Comparison of ENCODE assay signal across 8 cellular contexts in genomic region chr2:230416061-230416721, GRCh38. TPM values are rescaled to one million over a fixed set of nuclear protein-coding genes. Genes with fewer than 3 reads are reported as not detected.
DNase-seq lines count a peak whose midpoint lies in the region; TF ChIP-seq lines count a peak whose summit lies in the region.

Gene SP100, plus strand, starts transcription at chr2:230416201. Its CDS starts 96 bp downstream, at chr2:230416297.

- H3K9me3 ChIP-seq in muscle layer of duodenum (ENCODE audit: control insufficient read depth in 1 of 2, low read length in 2 of 2) (no peaks in the 10 kb centered on the region), endodermal cell (ENCODE audit: control insufficient read depth, low read length) (no peaks in the 10 kb centered on the region)

- no peaks in the 10 kb centered on the region for H3K9me3 Mint-ChIP-seq in endodermal cell

- no peak for TF ChIP-seq CTCF in endodermal cell (conservative IDR thresholded peaks at IDR 0.05)

- H3K27me3 Mint-ChIP-seq in endodermal cell (ENCODE audit: insufficient read depth), result peaks cover 39% of the 10 kb centered on the region

- H3K4me1 ChIP-seq in muscle layer of duodenum (ENCODE audit: control insufficient read depth in 1 of 2, insufficient read depth in 2 of 2, low read length in 2 of 2) (peaks cover 8 to 14% of the 10 kb centered on the region in 2 donors), endodermal cell (ENCODE audit: control insufficient read depth, insufficient read depth, low read length) (no peaks in the 10 kb centered on the region)

- no peaks in the 10 kb centered on the region for H3K27me3 ChIP-seq in muscle layer of duodenum (ENCODE audit: low read depth, low read length)
- peaks cover 25% of the 10 kb centered on the region for H3K27me3 ChIP-seq in endodermal cell (ENCODE audit: control insufficient read depth, insufficient read depth, low read length, poor library complexity, severe bottlenecking)

- H3K36me3 ChIP-seq in muscle layer of duodenum (ENCODE audit: control insufficient read depth in 1 of 2, insufficient read depth in 2 of 2, low read length in 2 of 2) (peaks cover 0 to 6% of the 10 kb centered on the region in 2 donors), endodermal cell (ENCODE audit: control insufficient read depth, insufficient read depth, low read length) (no peaks in the 10 kb centered on the region)

- H3K4me3 Mint-ChIP-seq in endodermal cell, result no peak within 1 kb of the TSS

- H3K4me1 Mint-ChIP-seq in endodermal cell, result peaks cover 5% of the 10 kb centered on the region

- H3K36me3 Mint-ChIP-seq in endodermal cell (ENCODE audit: low read depth), result no peaks in the 10 kb centered on the region

- H3K27ac ChIP-seq in muscle layer of duodenum (ENCODE audit: low read length), result peak within 1 kb of the TSS; percentile 94
- no peak within 1 kb of the TSS for H3K27ac ChIP-seq in endodermal cell (ENCODE audit: low read depth, low read length)

- H3K4me3 ChIP-seq in muscle layer of duodenum (ENCODE audit: low read depth in 1 of 2, low read length in 2 of 2), result peak within 1 kb of the TSS; percentile 78 to 96
- no peak within 1 kb of the TSS for H3K4me3 ChIP-seq in endodermal cell (ENCODE audit: low read length)

- 77 to 89% methylated on average over 4 to 12 of the region's 12 CpGs for WGBS in endodermal cell (ENCODE audit: insufficient coverage in 1 of 2, insufficient read length in 1 of 2), 2 experiments

- H3K27ac Mint-ChIP-seq in endodermal cell, result no peak within 1 kb of the TSS

- peak; percentile 73 for DNase-seq in GM04504 (ENCODE audit: low read depth)
- peak; percentile 82 for DNase-seq in HCEC 1CT
- peak; percentile 94 for DNase-seq in NAMALWA (ENCODE audit: low spot score)
- DNase-seq in activated CD4-positive, alpha-beta T cell treated with anti-CD3 and anti-CD28 coated beads, Interleukin-2, amount 50 U/mL, for 48 hours, result peak; percentile 68 to 78
- DNase-seq in effector CD8-positive, alpha-beta T cell (lab: John Stamatoyannopoulos, UW), result peak; percentile 62
- DNase-seq in stimulated activated naive CD4-positive, alpha-beta T cell treated with Interleukin-2 at 50 U/mL for 16 hours (lab: John Stamatoyannopoulos, UW), result peak; percentile 65
- DNase-seq in endodermal cell, result no peak

- no peak within 1 kb of the TSS for H3K9ac ChIP-seq in endodermal cell (ENCODE audit: extremely low read depth, low read length, poor library complexity, severe bottlenecking)

RNA-seq across cellular contexts. Expression of gene SP100, which starts in this region (rescaled TPM):
- total RNA-seq in endodermal cell, result under 1 TPM; 0.11 to 0.70 TPM
- polyA plus RNA-seq in endodermal cell (2013, experiment 1 of 2), result not detected
- 0.50 TPM for polyA plus RNA-seq in endodermal cell (2013, experiment 2 of 2)
